24 cellular contexts compared by ENCODE assay signal in the genomic region with DNA sequence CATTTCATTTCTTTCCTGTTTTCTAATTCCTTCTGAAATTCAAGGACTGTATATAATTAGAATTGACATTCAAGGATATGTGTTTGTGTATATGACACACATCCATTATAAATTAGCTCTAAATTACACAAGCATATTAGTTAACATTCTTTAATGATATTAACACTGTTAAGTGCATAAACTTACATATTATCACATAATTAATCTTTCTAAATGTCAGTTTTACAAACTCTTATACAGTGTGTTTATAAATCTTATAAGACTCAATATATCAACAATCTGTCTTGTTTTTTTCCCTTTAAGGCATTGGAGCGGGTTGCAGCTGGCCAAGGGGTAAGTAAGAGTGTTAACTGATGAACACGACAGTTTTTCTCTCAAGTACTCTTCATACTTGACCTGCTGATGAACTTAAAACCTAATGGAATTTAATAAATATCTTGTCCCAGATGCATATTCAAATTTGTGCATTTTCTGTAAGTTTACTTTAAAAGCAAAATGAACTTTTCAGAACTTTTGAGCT.
"Had no signal": no experiment of that assay in that cellular context is flagged by ENCODE, and none has a peak within 500 bp of the region (broad histone marks: within the 10 kb centered on the region; RNA-seq: fewer than 3 reads in every experiment).

No MANE protein-coding gene starts in this region.

- H3K9me3 ChIP-seq: neutrophil, pancreas, prostate gland, right lobe of liver, sigmoid colon, stomach, thoracic aorta, thyroid gland, tibial nerve, upper lobe of left lung, vagina had no signal

- H3K4me1 ChIP-seq: pancreas, prostate gland, right lobe of liver, sigmoid colon, stomach, thyroid gland, tibial nerve, upper lobe of left lung, vagina had no signal

- FAIRE-seq: urothelium cell line had no signal

- H3K27me3 ChIP-seq: neutrophil, pancreas, right lobe of liver, sigmoid colon, stomach, thyroid gland, tibial nerve, upper lobe of left lung, vagina had no signal

- H3K4me3 ChIP-seq: pancreas, prostate gland, right lobe of liver, sigmoid colon, stomach, thoracic aorta, thyroid gland, tibial nerve, upper lobe of left lung, vagina had no signal

- DNase-seq: naive thymus-derived CD8-positive, alpha-beta T cell; nephron progenitor cell; nucleus accumbens; pancreas; right cardiac atrium; right lobe of liver; sigmoid colon; small intestine; stimulated activated CD4-positive, alpha-beta T cell treated with anti-CD3 and anti-CD28 coated beads, Interleukin-15, amount 100 ng/mL, for 24 hours; stimulated activated CD4-positive, alpha-beta T cell treated with anti-CD3 and anti-CD28 coated beads, Interleukin-2, amount 100 ng/mL, for 24 hours; stimulated activated CD4-positive, alpha-beta T cell treated with anti-CD3 and anti-CD28 coated beads, Interleukin-2, amount 100 ng/mL, for 48 hours; stimulated activated CD4-positive, alpha-beta T cell treated with anti-CD3 and anti-CD28 coated beads, Interleukin-4, amount 100 ng/mL, for 24 hours; stimulated activated naive B cell treated with anti-CD40 and anti-IgM and Interleukin-4, amounts not matched to agents 10 μg/mL and 1 μg/mL and 100 μg/mL, for 72 hours; stimulated activated naive CD4-positive, alpha-beta T cell treated with Interleukin-2 at 50 U/mL for 16 hours; stomach; thyroid gland; trophoblast cell; upper lobe of left lung had no signal

- H3K36me3 ChIP-seq: pancreas, prostate gland, right lobe of liver, thyroid gland had no signal

- H3K27ac ChIP-seq: neutrophil, pancreas, prostate gland, right lobe of liver, sigmoid colon, stomach, thoracic aorta, thyroid gland, tibial nerve, upper lobe of left lung, vagina had no signal
